ENCODE assay signal across 8 cellular contexts in genomic region chr11:34357646-34358257, GRCh38. TPM values are rescaled to one million over a fixed set of nuclear protein-coding genes. Genes with fewer than 3 reads are reported as not detected.
DNase-seq lines count a peak whose midpoint lies in the region; ATAC-seq, FAIRE-seq and TF ChIP-seq lines count a peak whose summit lies in the region.

ABTB2 (minus strand) TSS chr11:34358010.

- peak; percentile 90 for ATAC-seq in GM21360 (IDR thresholded peaks at IDR 0.05; ENCODE audit: unreplicated experiment)

- peak within 1 kb of the TSS; percentile 89 for H2BK12ac ChIP-seq in H1 (ENCODE audit: low read depth, low read length)

- no peaks in the 10 kb centered on the region for H3K9me3 ChIP-seq in H1 (ENCODE audit: insufficient read depth in 2 of 2, low read depth in 1 of 2, low read length in 1 of 2)
- no peaks in the 10 kb centered on the region for H3K9me3 ChIP-seq in mesodermal cell (ENCODE audit: control insufficient read depth, low read length)

- H3K4me3 ChIP-seq in H1 (ENCODE audit: extremely low read depth in 1 of 4, insufficient read depth in 2 of 4, low read depth in 3 of 4, low read length in 4 of 4) (peak within 1 kb of the TSS; percentile 52 to 87 (median 68)), mesodermal cell (ENCODE audit: extremely low read depth, insufficient read depth, low read length, poor library complexity, severe bottlenecking) (peak within 1 kb of the TSS; percentile 57)

- peaks cover 0 to 25% of the 10 kb centered on the region in 2 experiments; a peak in 3 of 4 replicates for H3K79me2 ChIP-seq in H1 (ENCODE audit: control insufficient read depth in 1 of 2, insufficient read depth in 2 of 2, low read length in 2 of 2)

- H3K4me1 ChIP-seq in H1 (replicated peaks in 1 of 4; ENCODE audit: control insufficient read depth in 3 of 4, insufficient read depth in 4 of 4, low read length in 3 of 4): peaks cover 0 to 21% (median 8%) of the 10 kb centered on the region in 4 experiments; a peak in 5 of 7 replicates
- H3K4me1 ChIP-seq in mesodermal cell (ENCODE audit: control insufficient read depth, insufficient read depth, low read length, poor library complexity, severe bottlenecking): peaks cover 12% of the 10 kb centered on the region

- H3K36me3 ChIP-seq in H1 (ENCODE audit: control insufficient read depth in 2 of 4, insufficient read depth in 4 of 4, low read length in 3 of 4) (no peaks in the 10 kb centered on the region), mesodermal cell (ENCODE audit: control insufficient read depth, insufficient read depth, low read length) (no peaks in the 10 kb centered on the region)

- H3K27me3 ChIP-seq in H1 (replicated peaks in 1 of 4; ENCODE audit: control insufficient read depth in 3 of 4, extremely low read depth in 1 of 4, insufficient read depth in 3 of 4, low read length in 3 of 4): peaks cover 5 to 31% (median 24%) of the 10 kb centered on the region in 4 experiments

- peak within 1 kb of the TSS; percentile 65 for H4K5ac ChIP-seq in H1 (ENCODE audit: insufficient read length, low read depth, low read length)

- WGBS in H1 (ENCODE audit: extremely low coverage in 1 of 2, insufficient coverage in 1 of 2, insufficient read length in 1 of 2, insufficient replicate concordance in 2 of 2, low coverage in 1 of 2, low lambda C conversion rate in 2 of 2, missing lambda C conversion rate in 1 of 2), 2 experiments: 2% methylated on average over 33 of the region's 59 CpGs; no CpG with 5 or more reads in 1 of the 2 experiments
- WGBS in mesodermal cell (ENCODE audit: insufficient coverage in 2 of 2), 2 experiments: 0 to 1% methylated on average over 25 to 40 of the region's 59 CpGs

- TF ChIP-seq RAD21 in H1 (IDR thresholded peaks at IDR 0.05 in 1 of 2, conservative IDR thresholded peaks at IDR 0.05 in 1 of 2; ENCODE audit: low read depth in 2 of 2, low read length in 2 of 2): 0 out of 4 replicates have a peak, but pooled peaks of 1 of the 2 experiments have one; percentile 6

- H3K79me1 ChIP-seq in H1 (ENCODE audit: low read depth, low read length): no peaks in the 10 kb centered on the region; the same call in 1 of the 2 replicates

- H3K23ac ChIP-seq in H1 (ENCODE audit: insufficient read length): no peak within 1 kb of the TSS

- no peak within 1 kb of the TSS for H3K14ac ChIP-seq in H1 (ENCODE audit: insufficient read length)

- peak within 1 kb of the TSS; percentile 63 for H3K56ac ChIP-seq in H1 (replicated peaks; ENCODE audit: insufficient read length, low read depth, low read length)

- TF ChIP-seq CTCF in H1 (IDR thresholded peaks at IDR 0.05; ENCODE audit: control extremely low read depth in 1 of 3, insufficient read depth in 1 of 3, low read depth in 1 of 3, low read length in 3 of 3): no peak

- CTCF ChIA-PET in H1 (lab: Charles Lee; ENCODE audit: partially characterized antibody): interaction anchor here (0.7 to 5.8 kb wide), 19 partner anchors 12 to 251 kb away, joined by 3 to 63 read pairs (median 4); no protein-coding TSS in a partner anchor

- 0 out of 2 replicates have a peak within 1 kb of the TSS, but pooled peaks have one; percentile 43 for H2BK20ac ChIP-seq in H1 (ENCODE audit: low read length)

- DNase-seq in COR-L47 (lab: John Stamatoyannopoulos, UW) (peak; percentile 99), HS-5 (ENCODE audit: low read depth) (peak; percentile 82), NK-92 (lab: John Stamatoyannopoulos, UW; ENCODE audit: unreplicated experiment) (peak; percentile 85), H1 (ENCODE audit: low read depth in 1 of 2, low spot score in 2 of 2) (peak; percentile 96 to 98)
- peak; percentile 97 for DNase-seq in activated CD8-positive, alpha-beta memory T cell treated with anti-CD3 and anti-CD28 coated beads for 24 hours
- peak; percentile 88 for DNase-seq in stimulated activated CD8-positive, alpha-beta memory T cell treated with anti-CD3 and anti-CD28 coated beads, Interleukin-15, amount 100 ng/mL, for 24 hours (ENCODE audit: low read depth)

- H3K23me2 ChIP-seq in H1 (ENCODE audit: low read depth, low read length): peaks cover 20% of the 10 kb centered on the region

- POLR2A ChIA-PET in H1 (lab: Charles Lee; ENCODE audit: partially characterized antibody): interaction anchor here (0.6 to 4.3 kb wide), 15 partner anchors 11 to 305 kb away, joined by 3 to 20 read pairs (median 4); no protein-coding TSS in a partner anchor

- H2BK120ac ChIP-seq in H1 (replicated peaks; ENCODE audit: low read depth, low read length): no peak within 1 kb of the TSS

- H3K4ac ChIP-seq in H1 (replicated peaks; ENCODE audit: insufficient read length, low read depth, low read length): peak within 1 kb of the TSS; percentile 60

- no peak for FAIRE-seq in H1 (lab: Jason Lieb, UNC)

- TF ChIP-seq EP300 in H1 (IDR thresholded peaks at IDR 0.05; ENCODE audit: borderline replicate concordance in 1 of 2, low read depth in 2 of 2, low read length in 2 of 2): no peak

- H3K27ac ChIP-seq in H1 (ENCODE audit: low read depth, low read length): peak within 1 kb of the TSS; percentile 84; the same call in 1 of the 2 replicates
- peak within 1 kb of the TSS; percentile 66 for H3K27ac ChIP-seq in mesodermal cell (ENCODE audit: low read depth, low read length, severe bottlenecking)

- peaks cover 13 to 16% of the 10 kb centered on the region in 2 experiments for H4K20me1 ChIP-seq in H1 (replicated peaks in 1 of 2; ENCODE audit: control insufficient read depth in 1 of 2, insufficient read depth in 2 of 2, low read length in 2 of 2)

- H2AK5ac ChIP-seq in H1 (ENCODE audit: low read depth, low read length): no peak within 1 kb of the TSS

- H3K18ac ChIP-seq in H1 (ENCODE audit: extremely low read depth, low read length): peak within 1 kb of the TSS; percentile 88

- H2BK5ac ChIP-seq in H1 (ENCODE audit: low read depth, low read length): peak within 1 kb of the TSS; percentile 91

- H3K9ac ChIP-seq in H1 (replicated peaks in 1 of 4; ENCODE audit: extremely low read depth in 1 of 4, low read depth in 3 of 4, low read length in 3 of 4): peak within 1 kb of the TSS; percentile 52 to 78 (median 67)

- H3K4me2 ChIP-seq in H1 (ENCODE audit: insufficient read depth in 1 of 2, low read depth in 2 of 2, low read length in 2 of 2): peak within 1 kb of the TSS; percentile 78 to 98

- H4K8ac ChIP-seq in H1 (ENCODE audit: extremely low read depth, insufficient read depth, low read length): peak within 1 kb of the TSS; percentile 64

- H2AFZ ChIP-seq in H1 (ENCODE audit: low read length): peak within 1 kb of the TSS; percentile 65

- H2BK15ac ChIP-seq in H1 (ENCODE audit: low read length): peak within 1 kb of the TSS; percentile 74; the same call in 1 of the 2 replicates

- H4K91ac ChIP-seq in H1 (replicated peaks; ENCODE audit: insufficient read length, low read length): peak within 1 kb of the TSS; percentile 29

- TF ChIP-seq POLR2A in H1 (IDR thresholded peaks at IDR 0.05; ENCODE audit: control extremely low read depth in 1 of 2, low read depth in 2 of 2, low read length in 2 of 2): peak; percentile 66 to 76

TF ChIP-seq in H1, 55 proteins besides CTCF, POLR2A, EP300 and RAD21 (continues in another document):
- no peak for TF ChIP-seq CBX5 (IDR thresholded peaks at IDR 0.05; ENCODE audit: low read depth, low read length)
- peak; percentile 70 for TF ChIP-seq TAF7 (optimal IDR thresholded peaks at IDR 0.05; ENCODE audit: borderline replicate concordance, low read depth, low read length)
- TF ChIP-seq TAF1 (IDR thresholded peaks at IDR 0.05; ENCODE audit: low read depth, low read length): peak; percentile 96
- TF ChIP-seq RBBP5 (IDR thresholded peaks at IDR 0.05; ENCODE audit: borderline replicate concordance, low read depth, low read length): no peak
- peak; percentile 24; the same call in 1 of the 2 replicates for TF ChIP-seq NRF1 (IDR thresholded peaks at IDR 0.05; ENCODE audit: low read depth, low read length)
- TF ChIP-seq GABPA (IDR thresholded peaks at IDR 0.05; ENCODE audit: borderline replicate concordance, insufficient read depth, low read length): 0 out of 2 replicates have a peak, but pooled peaks have one; percentile 9
- TF ChIP-seq SP2 (IDR thresholded peaks at IDR 0.05; ENCODE audit: low read length): no peak
- TF ChIP-seq SP1 (IDR thresholded peaks at IDR 0.05; ENCODE audit: low read depth, low read length): peak; percentile 81; the same call in 1 of the 2 replicates
- peak in 1 of 2 experiments; percentile 41; a peak in 2 of 4 replicates for TF ChIP-seq SIN3A (conservative IDR thresholded peaks at IDR 0.05 in 1 of 2, IDR thresholded peaks at IDR 0.05 in 1 of 2; ENCODE audit: low read depth in 1 of 2, low read length in 2 of 2)
- TF ChIP-seq POU5F1 (IDR thresholded peaks at IDR 0.05; ENCODE audit: low read depth, low read length): no peak
- peak; percentile 64; the same call in 1 of the 2 replicates for TF ChIP-seq CHD2 (IDR thresholded peaks at IDR 0.05; ENCODE audit: low read length)
- peak; percentile 92 for TF ChIP-seq TBP (IDR thresholded peaks at IDR 0.05; ENCODE audit: low read depth, low read length)
- TF ChIP-seq USF2 (IDR thresholded peaks at IDR 0.05; ENCODE audit: low read length): 0 out of 2 replicates have a peak, but pooled peaks have one; percentile 6
- TF ChIP-seq ASH2L (IDR thresholded peaks at IDR 0.05; ENCODE audit: low read length): no peak
- TF ChIP-seq RNF2 (IDR thresholded peaks at IDR 0.05; ENCODE audit: borderline replicate concordance, low read depth, low read length, missing control alignments, poor library complexity, severe bottlenecking): peak; percentile 27

RNA-seq across cellular contexts. Expression of gene ABTB2, which starts in this region (rescaled TPM):
- total RNA-seq in H1 (2021; fragmentation: NEBNext Ultra II Directional; extraction: Animal tissue kit (Norgen Biotek cat#: 25700)): 10.2 and 10.6 TPM in 2 replicates
- polyA plus RNA-seq in H1 (2011; rRNA removed): 7.7 and 10.7 TPM in 2 replicates
- 7.1 TPM for polyA plus RNA-seq in H1 (2011; cell fraction: cytosol; rRNA removed)
- polyA plus RNA-seq in H1 (2011; cell fraction: nucleus; rRNA removed): 14.6 TPM
- 7.5 to 10.1 TPM (median 8.7 TPM) in 4 replicates for polyA plus RNA-seq in H1 (2012, experiment 1 of 2)
- 9.5 TPM for polyA plus RNA-seq in H1 (2012, experiment 2 of 2)
- 3.7 TPM for polyA plus RNA-seq in H1 (2013, experiment 1 of 2)
- 4.0 TPM for polyA plus RNA-seq in H1 (2013, experiment 2 of 2)
- polyA minus RNA-seq in H1 (2011; rRNA and poly(A)+ RNA removed): 4.5 TPM in 2 replicates
- polyA minus RNA-seq in H1 (2011; cell fraction: cytosol; rRNA and poly(A)+ RNA removed): 5.1 TPM
- polyA minus RNA-seq in H1 (2011; cell fraction: nucleus; rRNA and poly(A)+ RNA removed): 10.8 TPM
- polyA plus RNA-seq in mesodermal cell (2013, experiment 1 of 2): 13.0 TPM
- 9.6 TPM for polyA plus RNA-seq in mesodermal cell (2013, experiment 2 of 2)

Comparison
In these comparisons a context has a peak if more than half of its experiments do, and no peak if none do; other contexts are left out.
1. Peak in every context shown above with its lines: DNase-seq, ATAC-seq, H3K4me3 ChIP-seq and H3K27ac ChIP-seq.